Comparison of ENCODE assay signal across 17 cellular contexts in genomic region chr11:13434247-13435205, GRCh38. TPM values are rescaled to one million over a fixed set of nuclear protein-coding genes. Genes with fewer than 3 reads are reported as not detected.
A peak's percentile ranks its signal among the peaks of the same experiment; 100 is the strongest.
DNase-seq lines count a peak whose midpoint lies in the region; ATAC-seq, FAIRE-seq and TF ChIP-seq lines count a peak whose summit lies in the region.
"Had no signal": no experiment of that assay in that cellular context is flagged by ENCODE, and none has a peak within 500 bp of the region (broad histone marks: within the 10 kb centered on the region; RNA-seq: fewer than 3 reads in every experiment).

No MANE protein-coding gene starts in this region.

- TF ChIP-seq CTCF in bronchial epithelial cell (IDR thresholded peaks at IDR 0.05; ENCODE audit: insufficient read depth, low read length, severe bottlenecking) (no peak), chondrocyte (IDR thresholded peaks at IDR 0.05) (no peak)

- H3K27ac Mint-ChIP-seq in chondrocyte (ENCODE audit: unreplicated experiment) = no peak overlapping the region
- H3K27ac Mint-ChIP-seq: activated CD8-positive, alpha-beta memory T cell treated with anti-CD3 and anti-CD28 coated beads, Interleukin-2, amount 10 ng/mL, durations not matched to agents 7 days and 5 days; memory B cell had no signal

- ATAC-seq in HG02763 (IDR thresholded peaks at IDR 0.05; ENCODE audit: unreplicated experiment) (no peak), GM21576 (IDR thresholded peaks at IDR 0.05; ENCODE audit: unreplicated experiment) (no peak)
- ATAC-seq: activated CD8-positive, alpha-beta memory T cell treated with anti-CD3 and anti-CD28 coated beads, Interleukin-2, amount 10 ng/mL, durations not matched to agents 7 days and 5 days had no signal

- H3K9ac ChIP-seq in HUES6 (ENCODE audit: low read length) = peak overlapping the region; percentile 4
- H3K9ac ChIP-seq: GM23248 had no signal

- DNase-seq in Daoy (ENCODE audit: low read depth) (peak; percentile 26), bronchial epithelial cell (ENCODE audit: low read depth) (peak; percentile 61), kidney glomerular epithelial cell (lab: John Stamatoyannopoulos, UW) (peak; percentile 91), chondrocyte (ENCODE audit: low spot score) (no peak), NCI-H1092 (lab: John Stamatoyannopoulos, UW) (no peak)
- DNase-seq: activated CD8-positive, alpha-beta memory T cell treated with anti-CD3 and anti-CD28 coated beads, Interleukin-2, amount 10 ng/mL, durations not matched to agents 7 days and 5 days; activated naive CD4-positive, alpha-beta T cell treated with Interleukin-2 at 50 U/mL for 16 hours; GM23248; Kasumi-1; ovary had no signal

- H3K4me1 ChIP-seq in HUES6 (ENCODE audit: control insufficient read depth, insufficient read depth, low read length) = peaks cover 32% of the 10 kb centered on the region

- peak; percentile 23 for FAIRE-seq in bronchial epithelial cell (lab: Jason Lieb, UNC)

- peaks cover 13% of the 10 kb centered on the region for H3K4me1 Mint-ChIP-seq in chondrocyte (ENCODE audit: low read depth)

- H3K9me3 Mint-ChIP-seq in chondrocyte (ENCODE audit: low read depth) = peaks cover 6% of the 10 kb centered on the region

- H3K4me3 ChIP-seq in HUES6 (ENCODE audit: low read depth, low read length) = peak overlapping the region; percentile 21
- H3K4me3 ChIP-seq in bronchial epithelial cell (ENCODE audit: low read depth, low read length) = no peak overlapping the region
- H3K4me3 ChIP-seq: GM23248, hepatocyte, ovary, smooth muscle cell had no signal

- no peak overlapping the region for H3K4me3 Mint-ChIP-seq in chondrocyte (ENCODE audit: unreplicated experiment)
- H3K4me3 Mint-ChIP-seq: activated CD8-positive, alpha-beta memory T cell treated with anti-CD3 and anti-CD28 coated beads, Interleukin-2, amount 10 ng/mL, durations not matched to agents 7 days and 5 days; memory B cell had no signal

- H3K36me3 Mint-ChIP-seq in chondrocyte (ENCODE audit: low read depth) = peaks cover 2% of the 10 kb centered on the region

- H3K36me3 ChIP-seq in HUES6 (ENCODE audit: control insufficient read depth, insufficient read depth, low read length) (no peaks in the 10 kb centered on the region; the same call in 1 of the 2 replicates), bronchial epithelial cell (ENCODE audit: control insufficient read depth, insufficient read depth, low read length) (no peaks in the 10 kb centered on the region)
- H3K36me3 ChIP-seq: ovary had no signal

- peak overlapping the region; percentile 74 for H3K27ac ChIP-seq in HUES6 (ENCODE audit: low read depth, low read length)
- H3K27ac ChIP-seq: C4-2B, GM23248, hepatocyte, ovary had no signal

- H3K27me3 ChIP-seq in HUES6 (ENCODE audit: control insufficient read depth, insufficient read depth, low read length) (no peaks in the 10 kb centered on the region), bronchial epithelial cell (ENCODE audit: control insufficient read depth, insufficient read depth, low read length) (no peaks in the 10 kb centered on the region)
- H3K27me3 ChIP-seq: hepatocyte, ovary had no signal

- H3K27me3 Mint-ChIP-seq in chondrocyte (ENCODE audit: low read depth) = no peaks in the 10 kb centered on the region
- H3K27me3 Mint-ChIP-seq: activated CD8-positive, alpha-beta memory T cell treated with anti-CD3 and anti-CD28 coated beads, Interleukin-2, amount 10 ng/mL, durations not matched to agents 7 days and 5 days; memory B cell had no signal

- H3K9me3 ChIP-seq in HUES6 (ENCODE audit: control insufficient read depth, insufficient read depth, low read depth, low read length) = peaks cover 4% of the 10 kb centered on the region; the same call in 1 of the 2 replicates
- H3K9me3 ChIP-seq: ovary had no signal

RNA-seq across cellular contexts. Expression of gene BTBD10, which starts 28.5 kb away (rescaled TPM):
- 62.2 and 68.4 TPM in 2 replicates for total RNA-seq in Daoy (2014; rRNA removed; shearing (Covaris generic))
- 120 and 128 TPM in 2 replicates for total RNA-seq in bronchial epithelial cell
- 34.2 to 37.3 TPM (median 35.4 TPM) in 3 replicates for total RNA-seq in chondrocyte

Comparison
In these comparisons a context has a peak if more than half of its experiments do, and no peak if none do; other contexts are left out.
1. DNase-seq: peak in Daoy (single experiment), bronchial epithelial cell (single experiment) and kidney glomerular epithelial cell (single experiment); none in chondrocyte (single experiment) and NCI-H1092 (single experiment).